ENCODE assay signal across 9 cellular contexts in the genomic region with DNA sequence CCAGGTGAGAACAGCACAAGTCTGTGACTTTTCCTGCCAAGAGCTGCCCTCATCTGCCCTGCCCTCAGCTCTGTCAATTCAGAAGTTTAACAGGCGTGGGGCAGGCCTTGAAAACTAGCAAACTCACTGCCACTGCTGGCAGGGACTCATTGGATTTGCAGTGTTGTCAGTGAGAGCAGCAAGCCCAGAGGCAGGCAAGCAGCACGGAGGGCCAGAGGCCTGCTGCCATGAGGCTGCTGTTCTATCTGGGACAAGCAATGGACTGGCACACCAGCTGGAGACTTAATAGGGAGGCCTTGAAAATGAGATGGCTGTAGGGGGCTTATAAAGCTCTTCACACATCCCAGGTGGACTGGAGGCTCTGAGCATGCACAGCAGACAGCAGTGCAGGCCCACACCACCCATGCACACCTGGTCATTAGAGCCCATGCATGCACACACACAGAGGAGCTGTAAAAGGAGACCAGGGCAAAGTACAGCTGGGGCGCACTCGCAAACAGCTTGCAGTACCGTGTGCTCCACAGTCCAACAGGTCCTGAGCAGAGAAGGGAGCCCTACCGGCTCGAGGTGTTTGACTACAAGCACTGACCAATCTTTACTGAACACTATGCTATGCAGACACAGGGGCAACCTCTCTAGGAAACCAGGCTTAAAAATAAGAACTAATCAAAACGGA. TPM values are rescaled to one million over a fixed set of nuclear protein-coding genes. Genes with fewer than 3 reads are reported as not detected.
DNase-seq lines count a peak whose midpoint lies in the region; ATAC-seq and TF ChIP-seq lines count a peak whose summit lies in the region.
"Had no signal": no experiment of that assay in that cellular context is flagged by ENCODE, and none has a peak within 500 bp of the region (broad histone marks: within the 10 kb centered on the region; RNA-seq: fewer than 3 reads in every experiment).

No MANE protein-coding gene starts in this region.

- no peak overlapping the region for H3K14ac ChIP-seq in mesenchymal stem cell (ENCODE audit: low read length in 2 of 2)

- H3K18ac ChIP-seq in mesenchymal stem cell (ENCODE audit: low read depth in 1 of 2, low read length in 2 of 2), result no peak overlapping the region

- no peaks in the 10 kb centered on the region for H3K9me3 ChIP-seq in mesenchymal stem cell (ENCODE audit: control insufficient read depth, low read length)
- no peaks in the 10 kb centered on the region for H3K9me3 ChIP-seq in thoracic aorta
- H3K9me3 ChIP-seq in HAP-1, result no peaks in the 10 kb centered on the region

- H3K4me3 Mint-ChIP-seq in activated CD4-positive, alpha-beta T cell treated with anti-CD3 and anti-CD28 coated beads for 36 hours, result no peak overlapping the region
- H3K4me3 Mint-ChIP-seq in central memory CD8-positive, alpha-beta T cell, result peak overlapping the region; percentile 56
- H3K4me3 Mint-ChIP-seq in T-helper 2 cell treated with Interferon-gamma antibody and Interleukin-4, amounts not matched to agents 5 μg/mL and 100 μg/mL, for 36 hours, result no peak overlapping the region

- no peaks in the 10 kb centered on the region for H3K9me3 Mint-ChIP-seq in activated CD4-positive, alpha-beta T cell treated with anti-CD3 and anti-CD28 coated beads for 36 hours (ENCODE audit: low read depth)
- no peaks in the 10 kb centered on the region for H3K9me3 Mint-ChIP-seq in central memory CD8-positive, alpha-beta T cell
- H3K9me3 Mint-ChIP-seq in T-helper 2 cell treated with Interferon-gamma antibody and Interleukin-4, amounts not matched to agents 5 μg/mL and 100 μg/mL, for 36 hours, result no peaks in the 10 kb centered on the region

- H3K36me3 Mint-ChIP-seq in activated CD4-positive, alpha-beta T cell treated with anti-CD3 and anti-CD28 coated beads for 36 hours (ENCODE audit: low read depth), result peaks cover 17% of the 10 kb centered on the region
- peaks cover 6% of the 10 kb centered on the region for H3K36me3 Mint-ChIP-seq in central memory CD8-positive, alpha-beta T cell (ENCODE audit: insufficient read depth)
- peaks cover 25% of the 10 kb centered on the region for H3K36me3 Mint-ChIP-seq in T-helper 2 cell treated with Interferon-gamma antibody and Interleukin-4, amounts not matched to agents 5 μg/mL and 100 μg/mL, for 36 hours (ENCODE audit: low read depth)

- H2BK12ac ChIP-seq in mesenchymal stem cell (ENCODE audit: low read length in 2 of 2), result no peak overlapping the region

- H3K23ac ChIP-seq in mesenchymal stem cell (ENCODE audit: low read length in 2 of 2), result no peak overlapping the region

- no peaks in the 10 kb centered on the region for H3K27me3 Mint-ChIP-seq in activated CD4-positive, alpha-beta T cell treated with anti-CD3 and anti-CD28 coated beads for 36 hours
- no peaks in the 10 kb centered on the region for H3K27me3 Mint-ChIP-seq in central memory CD8-positive, alpha-beta T cell
- H3K27me3 Mint-ChIP-seq in T-helper 2 cell treated with Interferon-gamma antibody and Interleukin-4, amounts not matched to agents 5 μg/mL and 100 μg/mL, for 36 hours (ENCODE audit: low read depth), result no peaks in the 10 kb centered on the region

- in situ Hi-C loops in HAP-1 (cut with MboI; ENCODE audit: low sequenced_read_pairs) (no loop called here), ACHN (cut with HindIII; ENCODE audit: low pct_ligation_motif_present, low pct_unique_long_range_greater_than_20kb, low sequenced_read_pairs) (no loop called here)

- WGBS in mesenchymal stem cell, result 56% methylated on average over 8 of the region's 8 CpGs

- H3K27ac ChIP-seq in mesenchymal stem cell (ENCODE audit: low read length, poor library complexity, severe bottlenecking), result no peak overlapping the region
- H3K27ac ChIP-seq in thoracic aorta, result peak overlapping the region; percentile 72 to 86

- no peak for ATAC-seq in activated CD4-positive, alpha-beta T cell treated with anti-CD3 and anti-CD28 coated beads for 36 hours
- no peak for ATAC-seq in central memory CD8-positive, alpha-beta T cell (replicated peaks; ENCODE audit: extremely low read depth, poor library complexity, severe bottlenecking)
- no peak for ATAC-seq in thoracic aorta (ENCODE audit: insufficient number of reproducible peaks, low FRiP score, low read depth)

- H3K4me2 ChIP-seq in mesenchymal stem cell (ENCODE audit: low read length, poor library complexity, severe bottlenecking), result no peak overlapping the region

- POLR2A ChIA-PET in activated CD4-positive, alpha-beta T cell treated with anti-CD3 and anti-CD28 coated beads for 36 hours (lab: Charles Lee), result interaction anchor here (0.6 kb wide), 2 partner anchors 8 to 9 kb away, joined by 3 read pairs; no protein-coding TSS in a partner anchor

- DNase-seq in activated CD4-positive, alpha-beta T cell treated with anti-CD3 and anti-CD28 coated beads for 36 hours, result no peak
- DNase-seq in activated CD4-positive, alpha-beta T cell treated with anti-CD3 and anti-CD28 coated beads, Interleukin-2, amount 50 U/mL, for 4 hours, result no peak
- DNase-seq in central memory CD8-positive, alpha-beta T cell (ENCODE audit: low spot score in 2 of 2), result no peak
- DNase-seq in mesenchymal stem cell (no peak), thoracic aorta (ENCODE audit: low spot score) (no peak), HAP-1 (ENCODE audit: low spot score in 2 of 2) (no peak), ACHN (no peak)
- DNase-seq in T-helper 2 cell treated with Interferon-gamma antibody and Interleukin-4, amounts not matched to agents 5 μg/mL and 100 μg/mL, for 36 hours (ENCODE audit: low spot score), result no peak
- DNase-seq: NCI-H524 treated with DMSO at 0.1 percent for 48 hours had no signal

- H2AK5ac ChIP-seq in mesenchymal stem cell (ENCODE audit: low read length, severe bottlenecking), result no peak overlapping the region

- H3K27me3 ChIP-seq in mesenchymal stem cell (ENCODE audit: control insufficient read depth in 1 of 2, insufficient read depth in 1 of 2, low read length in 2 of 2) (peaks cover 2 to 18% of the 10 kb centered on the region in 2 experiments), thoracic aorta (replicated peaks; ENCODE audit: insufficient read depth) (no peaks in the 10 kb centered on the region), HAP-1 (ENCODE audit: low read depth) (no peaks in the 10 kb centered on the region)

- peak overlapping the region; percentile 39 for H3K9ac ChIP-seq in mesenchymal stem cell (ENCODE audit: low read length)

- H3K4ac ChIP-seq in mesenchymal stem cell (ENCODE audit: low read depth in 1 of 2, low read length in 2 of 2), result peak overlapping the region in 1 of 2 experiments; percentile 46

- no peak overlapping the region for H2BK5ac ChIP-seq in mesenchymal stem cell (ENCODE audit: low read depth, low read length, poor library complexity, severe bottlenecking)

- H3K36me3 ChIP-seq in mesenchymal stem cell (ENCODE audit: control insufficient read depth in 1 of 2, insufficient read depth in 2 of 2, low read depth in 1 of 2, low read length in 2 of 2) (no peaks in the 10 kb centered on the region), thoracic aorta (no peaks in the 10 kb centered on the region), HAP-1 (replicated peaks) (no peaks in the 10 kb centered on the region)

- H3K4me1 ChIP-seq in mesenchymal stem cell (ENCODE audit: control insufficient read depth, insufficient read depth, low read depth, low read length) (no peaks in the 10 kb centered on the region), thoracic aorta (ENCODE audit: control insufficient read depth in 1 of 2, low read depth in 2 of 2) (peaks cover 23 to 38% of the 10 kb centered on the region in 2 donors), HAP-1 (peaks cover 10% of the 10 kb centered on the region)

- CTCF ChIA-PET in activated CD4-positive, alpha-beta T cell treated with anti-CD3 and anti-CD28 coated beads for 36 hours (lab: Charles Lee), result interaction anchor here (1.1 to 1.5 kb wide), 3 partner anchors 10 to 38 kb away, joined by 4 to 9 read pairs (median 4); no protein-coding TSS in a partner anchor

- H4K91ac ChIP-seq in mesenchymal stem cell (ENCODE audit: low read length), result no peak overlapping the region

- peak overlapping the region; percentile 35 for H3K27ac Mint-ChIP-seq in activated CD4-positive, alpha-beta T cell treated with anti-CD3 and anti-CD28 coated beads for 36 hours
- H3K27ac Mint-ChIP-seq in central memory CD8-positive, alpha-beta T cell (ENCODE audit: low read depth), result peak overlapping the region; percentile 84
- H3K27ac Mint-ChIP-seq in T-helper 2 cell treated with Interferon-gamma antibody and Interleukin-4, amounts not matched to agents 5 μg/mL and 100 μg/mL, for 36 hours, result no peak overlapping the region

- no peak for TF ChIP-seq CTCF in thoracic aorta (IDR thresholded peaks at IDR 0.05)

- no peaks in the 10 kb centered on the region for H3K79me1 ChIP-seq in mesenchymal stem cell (replicated peaks; ENCODE audit: low read length, poor library complexity, severe bottlenecking)

- peaks cover 74% of the 10 kb centered on the region for H3K4me1 Mint-ChIP-seq in activated CD4-positive, alpha-beta T cell treated with anti-CD3 and anti-CD28 coated beads for 36 hours
- H3K4me1 Mint-ChIP-seq in central memory CD8-positive, alpha-beta T cell, result peaks cover 70% of the 10 kb centered on the region
- H3K4me1 Mint-ChIP-seq in T-helper 2 cell treated with Interferon-gamma antibody and Interleukin-4, amounts not matched to agents 5 μg/mL and 100 μg/mL, for 36 hours (ENCODE audit: low read depth), result peaks cover 36% of the 10 kb centered on the region

- H3K4me3 ChIP-seq in mesenchymal stem cell (ENCODE audit: insufficient read depth in 1 of 2, low read depth in 1 of 2, low read length in 2 of 2) (peak overlapping the region in 1 of 2 experiments; percentile 9), thoracic aorta (peak overlapping the region; percentile 7), HAP-1 (no peak overlapping the region)

- intact Hi-C loops in activated CD4-positive, alpha-beta T cell treated with anti-CD3 and anti-CD28 coated beads for 36 hours (cut with DNase I, micrococcal nuclease), result no loop called here

- H4K8ac ChIP-seq in mesenchymal stem cell (ENCODE audit: low read length), result peak overlapping the region; percentile 49

- H2AFZ ChIP-seq in mesenchymal stem cell (ENCODE audit: low read depth, low read length), result no peak overlapping the region

- H2BK120ac ChIP-seq in mesenchymal stem cell (ENCODE audit: low read depth, low read length), result no peak overlapping the region

- no peak overlapping the region for H2BK15ac ChIP-seq in mesenchymal stem cell (ENCODE audit: low read depth, poor library complexity, severe bottlenecking)

RNA-seq across cellular contexts. Expression of a gene that starts 28.7 kb away (rescaled TPM):
- total RNA-seq in activated CD4-positive, alpha-beta T cell treated with anti-CD3 and anti-CD28 coated beads for 36 hours, result 10 to 100 TPM; 49.4 to 67.5 TPM
- 0.33 TPM for polyA plus RNA-seq in mesenchymal stem cell (2013, experiment 1 of 2)
- 0.48 TPM for polyA plus RNA-seq in mesenchymal stem cell (2013, experiment 2 of 2)
- total RNA-seq in thoracic aorta, result 10 to 100 TPM; 44.0 to 80.8 TPM
